In the genomic region with DNA sequence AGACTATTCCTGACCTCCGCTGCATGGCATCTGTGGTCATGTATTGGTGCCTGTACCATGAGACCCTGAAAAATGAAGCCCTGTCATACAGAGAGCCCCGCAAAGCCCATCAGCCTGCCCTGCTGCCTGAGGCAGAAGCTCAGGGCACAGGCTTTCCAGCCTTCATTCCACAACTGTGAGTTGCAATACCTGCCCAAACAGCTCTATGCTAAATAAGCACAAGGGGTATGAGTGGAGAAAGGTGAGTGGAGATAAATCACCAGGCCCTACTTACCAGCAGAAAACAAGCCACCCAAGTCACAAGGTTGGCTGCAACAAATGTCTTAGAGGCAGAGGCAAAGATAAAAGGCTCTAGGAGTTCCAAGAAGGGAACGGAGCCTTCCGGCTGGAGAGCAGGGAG, we compare ENCODE assay signal across 30 cellular contexts.
"Had no signal": no experiment of that assay in that cellular context is flagged by ENCODE, and none has a peak within 500 bp of the region (broad histone marks: within the 10 kb centered on the region; RNA-seq: fewer than 3 reads in every experiment).

No MANE protein-coding gene starts in this region.

- DNase-seq: activated B cell treated with CpG ODN at 0.5 μM for 24 hours; activated CD4-positive, alpha-beta memory T cell treated with anti-CD3 and anti-CD28 coated beads, Interleukin-2, amount 10 ng/mL, durations not matched to agents 7 days and 5 days; activated CD4-positive, alpha-beta T cell treated with anti-CD3 and anti-CD28 coated beads for 4 hours; activated CD4-positive, alpha-beta T cell treated with anti-CD3 and anti-CD28 coated beads, Interleukin-2, amount 10 ng/mL, durations not matched to agents 24 days and 14 days; activated CD4-positive, alpha-beta T cell treated with anti-CD3 and anti-CD28 coated beads, Interleukin-2, amount 50 U/mL, for 1 hour; activated CD4-positive, alpha-beta T cell treated with anti-CD3 and anti-CD28 coated beads, Interleukin-2, amount 50 U/mL, for 4 hours; activated CD4-positive, CD25-positive, alpha-beta regulatory T cell treated with anti-CD3 and anti-CD28 coated beads, Interleukin-2, amount 50 U/mL, for 72 hours; activated CD8-positive, alpha-beta memory T cell treated with anti-CD3 and anti-CD28 coated beads for 24 hours; activated CD8-positive, alpha-beta memory T cell treated with anti-CD3 and anti-CD28 coated beads, Interleukin-2, amount 10 ng/mL, durations not matched to agents 7 days and 5 days; activated CD8-positive, alpha-beta memory T cell treated with anti-CD3 and anti-CD28 coated beads, Interleukin-2, amount 50 U/mL, for 48 hours; activated CD8-positive, alpha-beta T cell treated with anti-CD3 and anti-CD28 coated beads, Interleukin-2, amount 10 ng/mL, durations not matched to agents 7 days and 5 days; activated effector memory CD4-positive, alpha-beta T cell treated with Interleukin-2 at 50 U/mL for 16 hours; activated gamma-delta T cell; activated naive CD4-positive, alpha-beta T cell treated with anti-CD3 and anti-CD28 coated beads, Interleukin-2, amount 10 ng/mL, durations not matched to agents 7 days and 5 days; activated naive CD4-positive, alpha-beta T cell treated with Interleukin-2 at 50 U/mL for 16 hours; activated naive CD8-positive, alpha-beta T cell treated with anti-CD3 and anti-CD28 coated beads, Interleukin-2, amount 10 ng/mL, durations not matched to agents 7 days and 5 days; activated naive CD8-positive, alpha-beta T cell treated with anti-CD3 and anti-CD28 coated beads, Interleukin-2, amount 50 U/mL, for 24 hours; activated T-cell treated with anti-CD3 and anti-CD28 coated beads, Interleukin-2, amount 50 U/mL, for 24 hours; activated T-cell treated with anti-CD3 and anti-CD28 coated beads, Interleukin-2, amount 50 U/mL, for 48 hours; amygdala; anterior cingulate cortex; central memory CD4-positive, alpha-beta T cell; T-cell; T-helper 17 cell had no signal

- H3K27me3 ChIP-seq: ascending aorta had no signal

- H3K9me3 ChIP-seq: ascending aorta had no signal

- H3K27ac ChIP-seq: ascending aorta, VCaP had no signal

- H3K4me3 Mint-ChIP-seq: activated B cell treated with CpG ODN at 0.5 μM for 24 hours; activated CD4-positive, alpha-beta memory T cell treated with anti-CD3 and anti-CD28 coated beads, Interleukin-2, amount 10 ng/mL, durations not matched to agents 7 days and 5 days; activated CD4-positive, alpha-beta T cell treated with anti-CD3 and anti-CD28 coated beads, Interleukin-2, amount 10 ng/mL, durations not matched to agents 24 days and 14 days; activated CD8-positive, alpha-beta memory T cell treated with anti-CD3 and anti-CD28 coated beads, Interleukin-2, amount 10 ng/mL, durations not matched to agents 7 days and 5 days; activated CD8-positive, alpha-beta T cell treated with anti-CD3 and anti-CD28 coated beads, Interleukin-2, amount 10 ng/mL, durations not matched to agents 7 days and 5 days; activated naive CD4-positive, alpha-beta T cell treated with anti-CD3 and anti-CD28 coated beads, Interleukin-2, amount 10 ng/mL, durations not matched to agents 7 days and 5 days; activated naive CD4-positive, alpha-beta T cell treated with anti-CD3 and anti-CD28 coated beads, Interleukin-2, amount 50 U/mL, for 24 hours; activated naive CD8-positive, alpha-beta T cell; activated naive CD8-positive, alpha-beta T cell treated with anti-CD3 and anti-CD28 coated beads, Interleukin-2, amount 10 ng/mL, durations not matched to agents 7 days and 5 days; activated naive CD8-positive, alpha-beta T cell treated with anti-CD3 and anti-CD28 coated beads, Interleukin-2, amount 50 U/mL, for 24 hours; activated T-cell treated with anti-CD3 and anti-CD28 coated beads, Interleukin-2, amount 50 U/mL, for 24 hours; brain; T-cell; T-helper 17 cell had no signal

- H3K4me1 Mint-ChIP-seq: activated B cell treated with CpG ODN at 0.5 μM for 24 hours; activated CD4-positive, alpha-beta memory T cell treated with anti-CD3 and anti-CD28 coated beads, Interleukin-2, amount 10 ng/mL, durations not matched to agents 7 days and 5 days; activated CD4-positive, alpha-beta T cell treated with anti-CD3 and anti-CD28 coated beads, Interleukin-2, amount 10 ng/mL, durations not matched to agents 24 days and 14 days; activated CD8-positive, alpha-beta memory T cell treated with anti-CD3 and anti-CD28 coated beads, Interleukin-2, amount 10 ng/mL, durations not matched to agents 7 days and 5 days; activated naive CD4-positive, alpha-beta T cell treated with anti-CD3 and anti-CD28 coated beads, Interleukin-2, amount 10 ng/mL, durations not matched to agents 7 days and 5 days; activated naive CD4-positive, alpha-beta T cell treated with anti-CD3 and anti-CD28 coated beads, Interleukin-2, amount 50 U/mL, for 24 hours; activated naive CD8-positive, alpha-beta T cell treated with anti-CD3 and anti-CD28 coated beads, Interleukin-2, amount 10 ng/mL, durations not matched to agents 7 days and 5 days; activated naive CD8-positive, alpha-beta T cell treated with anti-CD3 and anti-CD28 coated beads, Interleukin-2, amount 50 U/mL, for 24 hours; T-cell; T-helper 17 cell had no signal

- H3K27ac Mint-ChIP-seq: activated B cell treated with CpG ODN at 0.5 μM for 24 hours; activated CD4-positive, alpha-beta memory T cell treated with anti-CD3 and anti-CD28 coated beads, Interleukin-2, amount 10 ng/mL, durations not matched to agents 7 days and 5 days; activated CD4-positive, alpha-beta T cell treated with anti-CD3 and anti-CD28 coated beads, Interleukin-2, amount 10 ng/mL, durations not matched to agents 24 days and 14 days; activated CD8-positive, alpha-beta memory T cell treated with anti-CD3 and anti-CD28 coated beads, Interleukin-2, amount 10 ng/mL, durations not matched to agents 7 days and 5 days; activated CD8-positive, alpha-beta T cell treated with anti-CD3 and anti-CD28 coated beads, Interleukin-2, amount 10 ng/mL, durations not matched to agents 7 days and 5 days; activated naive CD4-positive, alpha-beta T cell treated with anti-CD3 and anti-CD28 coated beads, Interleukin-2, amount 10 ng/mL, durations not matched to agents 7 days and 5 days; activated naive CD4-positive, alpha-beta T cell treated with anti-CD3 and anti-CD28 coated beads, Interleukin-2, amount 50 U/mL, for 24 hours; activated naive CD8-positive, alpha-beta T cell; activated naive CD8-positive, alpha-beta T cell treated with anti-CD3 and anti-CD28 coated beads, Interleukin-2, amount 10 ng/mL, durations not matched to agents 7 days and 5 days; activated naive CD8-positive, alpha-beta T cell treated with anti-CD3 and anti-CD28 coated beads, Interleukin-2, amount 50 U/mL, for 24 hours; activated T-cell treated with anti-CD3 and anti-CD28 coated beads, Interleukin-2, amount 50 U/mL, for 24 hours; activated T-helper 2 cell treated with anti-CD3 and anti-CD28 coated beads, Interferon-gamma antibody, Interleukin-2, Interleukin-4, amounts not matched to agents 10 μg/mL and 5 μg/mL and 100 μg/mL, durations not matched to agents 14 hours and 24 hours and 36 hours; brain; T-cell; T-helper 17 cell had no signal

- ATAC-seq: activated CD8-positive, alpha-beta memory T cell treated with anti-CD3 and anti-CD28 coated beads, Interleukin-2, amount 10 ng/mL, durations not matched to agents 7 days and 5 days; activated CD8-positive, alpha-beta T cell treated with anti-CD3 and anti-CD28 coated beads, Interleukin-2, amount 10 ng/mL, durations not matched to agents 7 days and 5 days; activated naive CD8-positive, alpha-beta T cell treated with anti-CD3 and anti-CD28 coated beads, Interleukin-2, amount 50 U/mL, for 24 hours; T-cell; T-helper 17 cell had no signal

- H3K4me3 ChIP-seq: ascending aorta had no signal

- H3K36me3 Mint-ChIP-seq: activated CD8-positive, alpha-beta memory T cell treated with anti-CD3 and anti-CD28 coated beads, Interleukin-2, amount 10 ng/mL, durations not matched to agents 7 days and 5 days; activated naive CD4-positive, alpha-beta T cell treated with anti-CD3 and anti-CD28 coated beads, Interleukin-2, amount 10 ng/mL, durations not matched to agents 7 days and 5 days; activated naive CD4-positive, alpha-beta T cell treated with anti-CD3 and anti-CD28 coated beads, Interleukin-2, amount 50 U/mL, for 24 hours; activated naive CD8-positive, alpha-beta T cell; activated naive CD8-positive, alpha-beta T cell treated with anti-CD3 and anti-CD28 coated beads, Interleukin-2, amount 10 ng/mL, durations not matched to agents 7 days and 5 days; brain; T-cell had no signal

- H3K27me3 Mint-ChIP-seq: activated B cell treated with CpG ODN at 0.5 μM for 24 hours; activated CD4-positive, alpha-beta memory T cell treated with anti-CD3 and anti-CD28 coated beads, Interleukin-2, amount 10 ng/mL, durations not matched to agents 7 days and 5 days; activated CD4-positive, alpha-beta T cell treated with anti-CD3 and anti-CD28 coated beads, Interleukin-2, amount 10 ng/mL, durations not matched to agents 24 days and 14 days; activated CD8-positive, alpha-beta memory T cell treated with anti-CD3 and anti-CD28 coated beads, Interleukin-2, amount 10 ng/mL, durations not matched to agents 7 days and 5 days; activated naive CD4-positive, alpha-beta T cell treated with anti-CD3 and anti-CD28 coated beads, Interleukin-2, amount 10 ng/mL, durations not matched to agents 7 days and 5 days; activated naive CD4-positive, alpha-beta T cell treated with anti-CD3 and anti-CD28 coated beads, Interleukin-2, amount 50 U/mL, for 24 hours; activated naive CD8-positive, alpha-beta T cell; activated naive CD8-positive, alpha-beta T cell treated with anti-CD3 and anti-CD28 coated beads, Interleukin-2, amount 10 ng/mL, durations not matched to agents 7 days and 5 days; activated naive CD8-positive, alpha-beta T cell treated with anti-CD3 and anti-CD28 coated beads, Interleukin-2, amount 50 U/mL, for 24 hours; activated T-cell treated with anti-CD3 and anti-CD28 coated beads, Interleukin-2, amount 50 U/mL, for 24 hours; T-cell had no signal

- H3K9me3 Mint-ChIP-seq: activated CD4-positive, alpha-beta memory T cell treated with anti-CD3 and anti-CD28 coated beads, Interleukin-2, amount 10 ng/mL, durations not matched to agents 7 days and 5 days; activated CD4-positive, alpha-beta T cell treated with anti-CD3 and anti-CD28 coated beads, Interleukin-2, amount 10 ng/mL, durations not matched to agents 24 days and 14 days; activated naive CD4-positive, alpha-beta T cell treated with anti-CD3 and anti-CD28 coated beads, Interleukin-2, amount 10 ng/mL, durations not matched to agents 7 days and 5 days; activated naive CD4-positive, alpha-beta T cell treated with anti-CD3 and anti-CD28 coated beads, Interleukin-2, amount 50 U/mL, for 24 hours; activated naive CD8-positive, alpha-beta T cell treated with anti-CD3 and anti-CD28 coated beads, Interleukin-2, amount 10 ng/mL, durations not matched to agents 7 days and 5 days; activated naive CD8-positive, alpha-beta T cell treated with anti-CD3 and anti-CD28 coated beads, Interleukin-2, amount 50 U/mL, for 24 hours; activated T-cell treated with anti-CD3 and anti-CD28 coated beads, Interleukin-2, amount 50 U/mL, for 24 hours; activated T-helper 2 cell treated with anti-CD3 and anti-CD28 coated beads, Interferon-gamma antibody, Interleukin-2, Interleukin-4, amounts not matched to agents 10 μg/mL and 5 μg/mL and 100 μg/mL, durations not matched to agents 14 hours and 24 hours and 36 hours; T-cell had no signal
